In the genomic region with DNA sequence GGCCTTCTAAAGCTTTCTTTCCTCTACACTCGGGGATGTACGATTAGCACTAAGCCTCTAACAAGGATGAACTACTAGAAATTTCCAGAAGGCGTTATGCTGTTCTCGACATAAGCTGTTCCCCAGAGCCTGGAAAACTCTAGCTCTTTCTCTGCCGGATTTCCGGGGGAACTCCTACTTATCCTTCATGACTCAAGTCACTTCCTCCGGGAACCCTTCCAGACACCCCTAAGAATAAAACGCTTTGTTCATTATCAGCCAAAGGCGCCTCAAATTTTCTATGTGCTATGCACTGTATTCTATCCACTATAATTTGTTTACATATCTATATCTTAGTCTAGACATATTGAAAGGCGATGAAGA, we compare ENCODE assay signal across 8 cellular contexts. TPM values are rescaled to one million over a fixed set of nuclear protein-coding genes. Genes with fewer than 3 reads are reported as not detected.
DNase-seq lines count a peak whose midpoint lies in the region; ATAC-seq, FAIRE-seq and TF ChIP-seq lines count a peak whose summit lies in the region.

No MANE protein-coding gene starts in this region.

- ATAC-seq in Panc1 (peak; percentile 39), HG03378 (IDR thresholded peaks at IDR 0.05; ENCODE audit: unreplicated experiment) (no peak)

- 2 to 6% (median 4%) methylated on average over 10 of the region's 10 CpGs for WGBS in small intestine, 3 donors

- TF ChIP-seq CTCF in Panc1 (IDR thresholded peaks at IDR 0.05), result no peak
- TF ChIP-seq CTCF in cardiac fibroblast (IDR thresholded peaks at IDR 0.05; ENCODE audit: low read depth, low read length), result no peak

- CTCF ChIA-PET in Panc1 (lab: Charles Lee), result no interaction called here

- intact Hi-C loops in Panc1 (cut with micrococcal nuclease; ENCODE audit: unreplicated experiment), result no loop called here

- FAIRE-seq in islet of Langerhans (lab: Jason Lieb, UNC) (peak; percentile 51), small intestine (lab: Jason Lieb, UNC) (no peak)

- POLR2A ChIA-PET in Panc1 (lab: Charles Lee), result interaction anchor here (0.5 to 0.6 kb wide), 2 partner anchors 58 to 60 kb away, joined by 6 to 11 read pairs; no protein-coding TSS in a partner anchor

- H3K27ac ChIP-seq in Panc1 (ENCODE audit: low read length) (peak overlapping the region; percentile 93), small intestine (ENCODE audit: low read depth in 1 of 2, low read length in 1 of 2) (peak overlapping the region; percentile 90 to 95)

- peak; percentile 10 to 20 for DNase-seq in NCI-H524 (lab: John Stamatoyannopoulos, UW)
- DNase-seq in NCI-H524 treated with DMSO at 0.1 percent for 48 hours (lab: John Stamatoyannopoulos, UW), result no peak
- no peak for DNase-seq in Panc1 (ENCODE audit: low read depth, low spot score)
- DNase-seq in cardiac fibroblast (ENCODE audit: low read depth in 2 of 2), result peak; percentile 84 to 86
- peak; percentile 75 for DNase-seq in small intestine
- DNase-seq in T1000 (lab: John Stamatoyannopoulos, UW), result no peak

- H3K27me3 ChIP-seq in Panc1 (ENCODE audit: control insufficient read depth, insufficient read depth, low read length), result no peaks in the 10 kb centered on the region
- H3K27me3 ChIP-seq in small intestine (ENCODE audit: control insufficient read depth in 2 of 2, insufficient read depth in 2 of 2, low read length in 2 of 2), result no peaks in the 10 kb centered on the region

- H3K9me3 ChIP-seq in Panc1 (ENCODE audit: control insufficient read depth, insufficient read depth, low read depth, low read length), result no peaks in the 10 kb centered on the region
- no peaks in the 10 kb centered on the region for H3K9me3 ChIP-seq in small intestine (ENCODE audit: control insufficient read depth, low read depth)

- peak overlapping the region; percentile 97 to 99 for H3K4me3 ChIP-seq in Panc1 (ENCODE audit: low read depth in 2 of 2, low read length in 2 of 2)
- peak overlapping the region; percentile 73 to 76 for H3K4me3 ChIP-seq in cardiac fibroblast (replicated peaks in 1 of 2; ENCODE audit: low read depth in 2 of 2, low read length in 2 of 2)
- H3K4me3 ChIP-seq in small intestine (ENCODE audit: low read depth in 1 of 2, low read length in 2 of 2), result peak overlapping the region; percentile 71 to 76

- in situ Hi-C loops in Panc1 (cut with HindIII; ENCODE audit: low pct_unique_long_range_greater_than_20kb, low sequenced_read_pairs), result no loop called here

- no TSS peak for BruUV-seq in Panc1 (replicated peaks; lab: Mats Ljungman, UMichigan)

- H3K36me3 ChIP-seq in Panc1 (ENCODE audit: control insufficient read depth, insufficient read depth, low read length) (peaks cover 2% of the 10 kb centered on the region; the same call in 1 of the 2 replicates), small intestine (ENCODE audit: control insufficient read depth in 2 of 2, insufficient read depth in 2 of 2, low read length in 2 of 2) (no peaks in the 10 kb centered on the region)

- peaks cover 33% of the 10 kb centered on the region for H3K4me1 ChIP-seq in Panc1 (ENCODE audit: control insufficient read depth, insufficient read depth, low read length)
- H3K4me1 ChIP-seq in small intestine (ENCODE audit: control insufficient read depth in 2 of 2, insufficient read depth in 1 of 2, low read depth in 1 of 2, low read length in 1 of 2), result peaks cover 8% of the 10 kb centered on the region in 2 donors

RNA-seq across cellular contexts. Expression of a gene that starts 0.5 kb away (rescaled TPM):
- 48.9 TPM for total RNA-seq in Panc1 (2021; ENCODE audit: unreplicated experiment)
- 49.3 TPM for polyA plus RNA-seq in Panc1 (2012; ENCODE audit: insufficient read length)
- 100 to 1,000 TPM in 1 of 3 donors, 10 to 100 TPM in 2; 39.6 to 131 (median 95.7) TPM for polyA plus RNA-seq in small intestine

RNA-seq across cellular contexts. Expression of a gene that starts 4.0 kb away (rescaled TPM):
- total RNA-seq in Panc1 (2021; ENCODE audit: unreplicated experiment), result 64.3 TPM
- 22.6 TPM for polyA plus RNA-seq in Panc1 (2012; ENCODE audit: insufficient read length)
- polyA plus RNA-seq in small intestine, result 10 to 100 TPM in 2 of 3 donors, 1 to 10 TPM in 1; 8.3 to 13.7 (median 13.2) TPM

RNA-seq across cellular contexts. Expression of a gene that starts 53.6 kb away (rescaled TPM):
- 39.2 TPM for total RNA-seq in Panc1 (2021; ENCODE audit: unreplicated experiment)
- 13.2 TPM for polyA plus RNA-seq in Panc1 (2012; ENCODE audit: insufficient read length)
- polyA plus RNA-seq in small intestine, result 10 to 100 TPM in 1 of 3 donors, 1 to 10 TPM in 2; 7.6 to 17.0 (median 9.6) TPM

RNA-seq across cellular contexts. Expression of a gene that starts 53.7 kb away (rescaled TPM):
- total RNA-seq in Panc1 (2021; ENCODE audit: unreplicated experiment), result 42.4 TPM
- polyA plus RNA-seq in Panc1 (2012; ENCODE audit: insufficient read length), result 12.1 TPM
- polyA plus RNA-seq in small intestine, result 10 to 100 TPM in 1 of 3 donors, 1 to 10 TPM in 2; 5.4 to 15.5 (median 9.8) TPM

Comparison
In these comparisons a context has a peak if more than half of its experiments do, and no peak if none do; other contexts are left out.
1. DNase-seq: peak in NCI-H524 (2 of 2), cardiac fibroblast (2 of 2) and small intestine (single experiment); none in NCI-H524 treated with DMSO at 0.1 percent for 48 hours (single experiment), Panc1 (single experiment) and T1000 (single experiment).
2. Peak in every context shown above with its lines, with median percentiles within 50 percentile points of each other: H3K4me3 ChIP-seq.